Comparison of ENCODE assay signal across 9 cellular contexts in the genomic region with DNA sequence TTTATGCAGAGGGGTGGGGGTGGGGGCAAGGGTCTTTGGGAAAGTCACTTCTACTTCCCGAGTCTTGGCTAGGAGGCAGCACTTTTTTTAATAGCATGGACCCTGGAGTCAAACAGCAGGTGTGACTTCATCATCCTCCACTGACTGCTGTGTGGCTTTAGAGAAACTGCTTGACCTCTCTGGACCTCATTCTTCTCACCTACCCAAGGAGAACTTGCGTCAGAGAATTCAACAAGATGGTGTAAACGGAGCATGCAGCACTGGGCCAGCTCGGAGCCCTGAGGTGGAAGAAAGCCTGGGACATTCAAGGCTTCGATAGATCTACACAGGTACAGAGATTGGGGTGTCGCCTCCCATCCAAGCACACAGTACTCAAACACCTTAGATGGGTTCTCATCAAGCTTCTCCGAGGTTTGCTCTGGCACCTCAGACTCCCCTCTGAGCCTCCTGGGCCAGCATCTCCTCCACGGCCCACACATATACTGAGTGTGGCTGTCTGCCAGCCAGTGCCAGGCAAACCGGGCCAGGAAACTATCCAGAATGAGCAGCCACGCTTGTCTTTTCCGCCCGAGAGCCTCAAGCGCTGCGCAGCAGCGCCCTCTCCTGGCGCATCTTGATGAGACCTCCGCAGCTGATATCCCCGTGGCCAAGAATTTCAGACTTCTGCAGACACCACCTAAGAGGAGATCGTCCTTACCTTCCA. TPM values are rescaled to one million over a fixed set of nuclear protein-coding genes. Genes with fewer than 3 reads are reported as not detected.
DNase-seq lines count a peak whose midpoint lies in the region; ATAC-seq, FAIRE-seq and TF ChIP-seq lines count a peak whose summit lies in the region.
"Had no signal": no experiment of that assay in that cellular context is flagged by ENCODE, and none has a peak within 500 bp of the region (broad histone marks: within the 10 kb centered on the region; RNA-seq: fewer than 3 reads in every experiment).

No MANE protein-coding gene starts in this region.

- TF ChIP-seq CTCF in K562 (IDR thresholded peaks at IDR 0.05 in 2 of 3, conservative IDR thresholded peaks at IDR 0.05 in 1 of 3; ENCODE audit: insufficient read depth in 2 of 3, low read depth in 1 of 3, low read length in 3 of 3) = peak; percentile 85 to 92 (median 88)

- peak overlapping the region; percentile 31; the same call in 1 of the 2 replicates for H3K4me2 ChIP-seq in K562 (ENCODE audit: insufficient read depth, low read length)

- no peaks in the 10 kb centered on the region for H3K9me1 ChIP-seq in K562 (ENCODE audit: control insufficient read depth, insufficient read depth, low read length)

- H4K20me1 ChIP-seq in K562 (replicated peaks; ENCODE audit: control insufficient read depth, insufficient read depth, low read length) = peaks cover 3% of the 10 kb centered on the region; the same call in 1 of the 2 replicates

- FAIRE-seq in K562 (lab: Jason Lieb, UNC) = peak; percentile 75
- FAIRE-seq: A204.1 had no signal

- no peaks in the 10 kb centered on the region for H3K36me3 ChIP-seq in K562 (ENCODE audit: control insufficient read depth, insufficient read depth, low read length)

- TF ChIP-seq RAD21 in K562 (CRISPR knock-in tag; conservative IDR thresholded peaks at IDR 0.05 in 1 of 2, IDR thresholded peaks at IDR 0.05 in 1 of 2) = peak; percentile 77 to 82

- H3K4me3 ChIP-seq in K562 = no peak overlapping the region

- no peaks in the 10 kb centered on the region for H3K79me2 ChIP-seq in K562 (ENCODE audit: control insufficient read depth, insufficient read depth, low read length)

- no peak for TF ChIP-seq POLR2A in K562 (conservative IDR thresholded peaks at IDR 0.05)

- no peak overlapping the region for H3K27ac ChIP-seq in K562 (ENCODE audit: extremely low read depth, low read depth, low read length)

- POLR2A ChIA-PET in K562 (lab: Yijun Ruan, JAX) = interaction anchor here (0.7 to 1.2 kb wide), 3 partner anchors 8 to 269 kb away, joined by 3 read pairs; no protein-coding TSS in a partner anchor

- no TSS peak for BruUV-seq in K562 (replicated peaks; lab: Mats Ljungman, UMichigan)

- peaks cover 2 to 63% of the 10 kb centered on the region in 2 experiments; a peak in 3 of 5 replicates for H3K27me3 ChIP-seq in K562 (ENCODE audit: control insufficient read depth in 2 of 2, insufficient read depth in 2 of 2, low read length in 2 of 2)

- intact Hi-C loops in K562 (cut with micrococcal nuclease) = loop anchor here (2.0 to 5.0 kb wide), 3 partner anchors 269 to 363 kb away; no protein-coding TSS in a partner anchor

- WGBS in K562 (ENCODE audit: insufficient coverage, low coverage, missing lambda C conversion rate) = 6% methylated on average over 17 of the region's 19 CpGs

- no peak overlapping the region for H3K9ac ChIP-seq in K562 (ENCODE audit: insufficient read depth in 1 of 2, low read depth in 2 of 2, low read length in 2 of 2)

- peak; percentile 83 for ATAC-seq in K562
- ATAC-seq in GM21381 (IDR thresholded peaks at IDR 0.05; ENCODE audit: unreplicated experiment) = no peak

- TF ChIP-seq EP300 in K562 (IDR thresholded peaks at IDR 0.05; ENCODE audit: low read length) = no peak

- H3K4me1 ChIP-seq in K562 (replicated peaks in 1 of 2; ENCODE audit: control insufficient read depth in 2 of 2, insufficient read depth in 2 of 2, low read length in 2 of 2) = peaks cover 0 to 5% of the 10 kb centered on the region in 2 experiments; a peak in 1 of 5 replicates

- H2AFZ ChIP-seq in K562 (ENCODE audit: low read depth, low read length) = 0 out of 2 replicates have a peak overlapping the region, but pooled peaks have one; percentile 25

- CTCF ChIA-PET in K562 (lab: Yijun Ruan, JAX; ENCODE audit: low intra/inter-chr PET ratio) = interaction anchor here (0.7 to 1.9 kb wide), 5 partner anchors 232 to 368 kb away, joined by 3 to 17 read pairs (median 4); no protein-coding TSS in a partner anchor

- H3K9me3 ChIP-seq in K562 (replicated peaks; ENCODE audit: control insufficient read depth, insufficient read depth, low read depth, low read length) = no peaks in the 10 kb centered on the region

- in situ Hi-C loops in K562 (cut with MboI) = loop anchor here (5.0 kb wide), 1 partner anchor 273 kb away; no protein-coding TSS in a partner anchor

- DNase-seq in DMS153 treated with DMSO at 0.1 percent for 48 hours (lab: John Stamatoyannopoulos, UW; ENCODE audit: unreplicated experiment) (peak; percentile 29), DMS153 (lab: John Stamatoyannopoulos, UW) (no peak), HuH-7 (ENCODE audit: low spot score) (peak; percentile 73), OCI-M1 (lab: John Stamatoyannopoulos, UW) (peak; percentile 89), K562 (ENCODE audit: extremely low read depth in 1 of 4, low spot score in 3 of 4) (peak; percentile 72 to 78 (median 75)), iPS-NIHi7 (ENCODE audit: extremely low spot score) (peak; percentile 65)
- peak; percentile 30 to 51 for DNase-seq in stimulated activated CD4-positive, alpha-beta T cell treated with anti-CD3 and anti-CD28 coated beads, Interleukin-4, amount 100 ng/mL, for 48 hours (ENCODE audit: low read depth in 2 of 2)

TF ChIP-seq in K562, 482 proteins besides CTCF, POLR2A, EP300 and RAD21 (continues in another document):
- TF ChIP-seq, protein P1, sequence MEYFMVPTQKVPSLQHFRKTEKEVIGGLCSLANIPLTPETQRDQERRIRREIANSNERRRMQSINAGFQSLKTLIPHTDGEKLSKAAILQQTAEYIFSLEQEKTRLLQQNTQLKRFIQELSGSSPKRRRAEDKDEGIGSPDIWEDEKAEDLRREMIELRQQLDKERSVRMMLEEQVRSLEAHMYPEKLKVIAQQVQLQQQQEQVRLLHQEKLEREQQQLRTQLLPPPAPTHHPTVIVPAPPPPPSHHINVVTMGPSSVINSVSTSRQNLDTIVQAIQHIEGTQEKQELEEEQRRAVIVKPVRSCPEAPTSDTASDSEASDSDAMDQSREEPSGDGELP (CRISPR knock-in tag; IDR thresholded peaks at IDR 0.05; ENCODE audit: borderline replicate concordance) = peak; percentile 62; the same call in 1 of the 2 replicates
- peak; percentile 67; the same call in 1 of the 2 replicates for TF ChIP-seq BCOR (IDR thresholded peaks at IDR 0.05)
- peak in 1 of 2 experiments; percentile 44; a peak in 1 of 4 replicates for TF ChIP-seq RCOR1 (IDR thresholded peaks at IDR 0.05; ENCODE audit: borderline replicate concordance in 1 of 2, low read depth in 2 of 2, low read length in 2 of 2)
- TF ChIP-seq NFIC (IDR thresholded peaks at IDR 0.05) = peak; percentile 8; the same call in 1 of the 2 replicates
- TF ChIP-seq FOXA3 (CRISPR knock-in tag; conservative IDR thresholded peaks at IDR 0.05 in 1 of 2, IDR thresholded peaks at IDR 0.05 in 1 of 2) = no peak
- TF ChIP-seq, protein P2, sequence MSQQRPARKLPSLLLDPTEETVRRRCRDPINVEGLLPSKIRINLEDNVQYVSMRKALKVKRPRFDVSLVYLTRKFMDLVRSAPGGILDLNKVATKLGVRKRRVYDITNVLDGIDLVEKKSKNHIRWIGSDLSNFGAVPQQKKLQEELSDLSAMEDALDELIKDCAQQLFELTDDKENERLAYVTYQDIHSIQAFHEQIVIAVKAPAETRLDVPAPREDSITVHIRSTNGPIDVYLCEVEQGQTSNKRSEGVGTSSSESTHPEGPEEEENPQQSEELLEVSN (IDR thresholded peaks at IDR 0.05; ENCODE audit: borderline replicate concordance in 1 of 2, extremely low read depth in 1 of 2, insufficient read depth in 1 of 2, insufficient read length in 1 of 2, low read depth in 1 of 2, low read length in 1 of 2, poor library complexity in 1 of 2, severe bottlenecking in 1 of 2) = peak in 1 of 2 experiments; percentile 11
- 0 out of 2 replicates have a peak, but pooled peaks have one; percentile 50 for TF ChIP-seq STAG1 (CRISPR knock-in tag; IDR thresholded peaks at IDR 0.05; ENCODE audit: borderline replicate concordance)
- no peak for TF ChIP-seq JUND (IDR thresholded peaks at IDR 0.05; ENCODE audit: borderline replicate concordance, low read depth, low read length)
- TF ChIP-seq JUND (tag; IDR thresholded peaks at IDR 0.05; ENCODE audit: borderline replicate concordance, low read depth, low read length) = no peak
- TF ChIP-seq TCF7L2 (IDR thresholded peaks at IDR 0.05; ENCODE audit: low read depth, low read length) = no peak
- peak; percentile 86 for TF ChIP-seq ZFP36 (IDR thresholded peaks at IDR 0.05; ENCODE audit: low read depth, low read length, partially characterized antibody)
- TF ChIP-seq RBM25 (IDR thresholded peaks at IDR 0.05; ENCODE audit: low read depth, low read length, severe bottlenecking) = peak; percentile 94

RNA-seq across cellular contexts. Expression of a gene that starts 4.6 kb away (rescaled TPM):
- total RNA-seq in K562 (2011; cell fraction: chromatin; rRNA removed; ENCODE audit: low replicate concordance) = not detected in 2 replicates
- total RNA-seq in K562 (2011; cell fraction: nucleolus; rRNA removed) = not detected in 2 replicates
- total RNA-seq in K562 (2011; cell fraction: nucleoplasm; rRNA removed) = 0.44 TPM in 1 of 2 replicates, not detected in the other
- 0.45 TPM in 1 of 2 replicates, not detected in the other for total RNA-seq in K562 (2014; rRNA removed)
- 0.18 and 0.19 TPM in 2 replicates for total RNA-seq in K562 (2014; rRNA removed; fragmentation: Illumina TruSeq; extraction: Trizol)
- total RNA-seq in K562 (2015; rRNA removed; fragmentation: Illumina TruSeq; extraction: Trizol) = 0.26 and 0.29 TPM in 2 replicates
- total RNA-seq in K562 (2021) = 0.33 and 0.72 TPM in 2 replicates
- 0.35 and 1.3 TPM in 2 replicates for polyA plus RNA-seq in K562 (2011; rRNA removed)
- polyA plus RNA-seq in K562 (2011; cell fraction: cytosol; rRNA removed) = 0.16 and 0.88 TPM in 2 replicates
- 0.85 and 3.1 TPM in 2 replicates for polyA plus RNA-seq in K562 (2011; cell fraction: nucleus; rRNA removed)
- 0.16 and 0.30 TPM in 2 replicates for polyA plus RNA-seq in K562 (2012)
- 0.11 and 0.15 TPM in 2 replicates for polyA plus RNA-seq in K562 (2014; fragmentation: Illumina TruSeq; extraction: Trizol)
- under 1 TPM; 0.08 to 0.22 TPM for polyA plus RNA-seq in K562 (2014; fragmentation: Nextera tagmentation; extraction: Ambion mirVana)
- 0.24 and 0.27 TPM in 2 replicates for polyA plus RNA-seq in K562 (2014; rRNA removed)
- polyA minus RNA-seq in K562 (2011; rRNA and poly(A)+ RNA removed) = 0.28 and 2.0 TPM in 2 replicates
- not detected in 2 replicates for polyA minus RNA-seq in K562 (2011; cell fraction: cytosol; rRNA and poly(A)+ RNA removed)
- 0.27 and 1.8 TPM in 2 replicates for polyA minus RNA-seq in K562 (2011; cell fraction: nucleus; rRNA and poly(A)+ RNA removed)
